ENCODE assay signal across 8 cellular contexts in the genomic region with DNA sequence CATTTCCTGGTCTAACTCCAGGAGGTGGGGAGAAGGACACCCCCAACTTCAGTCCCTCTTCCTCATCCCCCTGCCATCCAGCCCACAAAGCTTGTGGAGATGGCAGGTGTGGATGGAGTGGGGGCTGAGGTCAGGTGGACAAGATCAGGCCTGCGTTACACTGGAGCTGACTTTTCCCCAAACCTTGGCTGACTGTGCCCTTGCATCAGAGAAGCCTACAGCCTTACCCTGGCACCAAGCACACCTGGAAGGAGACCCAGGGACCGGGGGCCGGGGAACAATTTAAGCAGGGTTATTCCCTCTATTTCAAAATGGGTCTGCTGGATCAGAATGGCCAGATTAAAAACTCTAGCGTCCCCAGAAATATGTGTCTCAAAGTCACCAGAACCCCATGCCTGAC. TPM values are rescaled to one million over a fixed set of nuclear protein-coding genes. Genes with fewer than 3 reads are reported as not detected.
DNase-seq lines count a peak whose midpoint lies in the region; ATAC-seq, FAIRE-seq and TF ChIP-seq lines count a peak whose summit lies in the region.

No MANE protein-coding gene starts in this region.

- no peak for DNase-seq in heart left ventricle
- DNase-seq in cardiac septum (ENCODE audit: low spot score), result no peak
- DNase-seq in activated T-helper 2 cell treated with anti-CD3 and anti-CD28 coated beads, Interferon-gamma antibody, Interleukin-2, Interleukin-4, amounts not matched to agents 10 μg/mL and 5 μg/mL and 100 μg/mL, durations not matched to agents 14 hours and 24 hours and 36 hours (ENCODE audit: low spot score), result no peak
- DNase-seq in keratinocyte (ENCODE audit: low read depth, low spot score), result no peak
- DNase-seq in transverse colon, result no peak
- no peak for DNase-seq in SHP77 treated with DMSO at 0.1 percent for 48 hours (lab: John Stamatoyannopoulos, UW)
- DNase-seq in central memory CD4-positive, alpha-beta T cell, result no peak

- dilution Hi-C loops in keratinocyte (cut with MboI; ENCODE audit: extremely low pct_ligation_motif_present, low sequenced_read_pairs), result no loop called here

- H3K27me3 Mint-ChIP-seq in activated T-helper 2 cell treated with anti-CD3 and anti-CD28 coated beads, Interferon-gamma antibody, Interleukin-2, Interleukin-4, amounts not matched to agents 10 μg/mL and 5 μg/mL and 100 μg/mL, durations not matched to agents 14 hours and 24 hours and 36 hours (ENCODE audit: low read depth), result no peaks in the 10 kb centered on the region

- H4K20me1 ChIP-seq in keratinocyte (ENCODE audit: control insufficient read depth, extremely low read depth, insufficient read depth, low read length), result peaks cover 4% of the 10 kb centered on the region

- TF ChIP-seq EP300 in transverse colon (IDR thresholded peaks at IDR 0.05; ENCODE audit: low read depth), result no peak

- peak overlapping the region; percentile 82 for H3K4me2 ChIP-seq in keratinocyte (ENCODE audit: control insufficient read depth, extremely low read depth, insufficient read depth, low read depth, low read length)

- H3K9ac ChIP-seq in keratinocyte (ENCODE audit: control insufficient read depth, extremely low read depth, insufficient read depth, low read length), result peak overlapping the region; percentile 76

- peaks cover 3% of the 10 kb centered on the region for H3K36me3 Mint-ChIP-seq in activated T-helper 2 cell treated with anti-CD3 and anti-CD28 coated beads, Interferon-gamma antibody, Interleukin-2, Interleukin-4, amounts not matched to agents 10 μg/mL and 5 μg/mL and 100 μg/mL, durations not matched to agents 14 hours and 24 hours and 36 hours (ENCODE audit: low read depth)

- H3K9me1 ChIP-seq in keratinocyte (ENCODE audit: control insufficient read depth, extremely low read depth, insufficient read depth, low read length), result no peaks in the 10 kb centered on the region

- WGBS in heart left ventricle, 4 donors, result 73 to 90% (median 85%) methylated on average over 4 of the region's 4 CpGs
- 79% methylated on average over 4 of the region's 4 CpGs; no CpG with 5 or more reads in 1 of the 2 donors for WGBS in transverse colon (ENCODE audit: low coverage in 1 of 2), 2 donors

- H3K4me3 Mint-ChIP-seq in activated T-helper 2 cell treated with anti-CD3 and anti-CD28 coated beads, Interferon-gamma antibody, Interleukin-2, Interleukin-4, amounts not matched to agents 10 μg/mL and 5 μg/mL and 100 μg/mL, durations not matched to agents 14 hours and 24 hours and 36 hours (ENCODE audit: low read depth), result peak overlapping the region; percentile 60

- intact Hi-C loops in heart left ventricle (cut with DNase I) (loop anchor here (1.0 to 2.0 kb wide), 4 partner anchors 15 to 36 kb away; a partner anchor contains a TSS), cardiac septum (cut with DNase I) (loop anchor here (1.0 to 2.0 kb wide), 2 partner anchors 15 to 31 kb away; a partner anchor contains a TSS), transverse colon (cut with DNase I; ENCODE audit: low total_unique reads) (loop anchor here (2.0 kb wide), 1 partner anchor 31 kb away; no protein-coding TSS in a partner anchor)
- intact Hi-C loops in activated T-helper 2 cell treated with anti-CD3 and anti-CD28 coated beads, Interferon-gamma antibody, Interleukin-2, Interleukin-4, amounts not matched to agents 10 μg/mL and 5 μg/mL and 100 μg/mL, durations not matched to agents 14 hours and 24 hours and 36 hours (cut with micrococcal nuclease), result loop anchor here (1.0 kb wide), 1 partner anchor 31 kb away; no protein-coding TSS in a partner anchor

- ATAC-seq in heart left ventricle, result no peak
- no peak for ATAC-seq in GM21381 (IDR thresholded peaks at IDR 0.05; ENCODE audit: unreplicated experiment)

- H2AFZ ChIP-seq in keratinocyte (ENCODE audit: control insufficient read depth, low read length), result no peak overlapping the region

- no peak overlapping the region for H3K27ac Mint-ChIP-seq in activated T-helper 2 cell treated with anti-CD3 and anti-CD28 coated beads, Interferon-gamma antibody, Interleukin-2, Interleukin-4, amounts not matched to agents 10 μg/mL and 5 μg/mL and 100 μg/mL, durations not matched to agents 14 hours and 24 hours and 36 hours

- peaks cover 57% of the 10 kb centered on the region for H3K79me2 ChIP-seq in keratinocyte (ENCODE audit: control insufficient read depth, insufficient read depth, low read length)

- in situ Hi-C loops in transverse colon (cut with MboI; ENCODE audit: low pct_ligation_motif_present in 1 of 4, low pct_unique_long_range_greater_than_20kb in 1 of 4, low sequenced_read_pairs in 3 of 4), result no loop called here

- H3K27me3 ChIP-seq in heart left ventricle (no peaks in the 10 kb centered on the region), keratinocyte (ENCODE audit: control insufficient read depth, extremely low read depth, insufficient read depth, low read length) (no peaks in the 10 kb centered on the region), transverse colon (no peaks in the 10 kb centered on the region)

- H3K4me1 ChIP-seq in heart left ventricle, result peaks cover 7 to 72% (median 55%) of the 10 kb centered on the region in 12 donors
- peaks cover 36% of the 10 kb centered on the region for H3K4me1 ChIP-seq in keratinocyte (ENCODE audit: control insufficient read depth, extremely low read depth, insufficient read depth, low read length)
- peaks cover 22 to 55% (median 36%) of the 10 kb centered on the region in 4 donors for H3K4me1 ChIP-seq in transverse colon

- TF ChIP-seq POLR2A in heart left ventricle (IDR thresholded peaks at IDR 0.05) (no peak), transverse colon (IDR thresholded peaks at IDR 0.05) (no peak)

- H3K4me3 ChIP-seq in heart left ventricle (no peak overlapping the region), keratinocyte (ENCODE audit: control insufficient read depth in 2 of 3, extremely low read depth in 1 of 3, insufficient read depth in 2 of 3, low read depth in 1 of 3, low read length in 3 of 3) (peak overlapping the region in 1 of 3 experiments; percentile 86), transverse colon (no peak overlapping the region)

- no peaks in the 10 kb centered on the region for H3K9me3 ChIP-seq in heart left ventricle
- no peaks in the 10 kb centered on the region for H3K9me3 ChIP-seq in keratinocyte (ENCODE audit: control insufficient read depth, low read depth, low read length)
- no peaks in the 10 kb centered on the region for H3K9me3 ChIP-seq in transverse colon

- H3K27ac ChIP-seq in heart left ventricle (peak overlapping the region in 8 of 12 donors; percentile 22 to 94 (median 90)), keratinocyte (ENCODE audit: control insufficient read depth, insufficient read depth, low read length) (no peak overlapping the region), transverse colon (peak overlapping the region in 3 of 4 donors; percentile 63 to 89 (median 87))

- TF ChIP-seq CTCF in heart left ventricle (IDR thresholded peaks at IDR 0.05) (no peak), keratinocyte (optimal IDR thresholded peaks at IDR 0.05 in 1 of 3, IDR thresholded peaks at IDR 0.05 in 1 of 3, conservative IDR thresholded peaks at IDR 0.05 in 1 of 3; ENCODE audit: extremely low read depth in 1 of 3, insufficient read depth in 2 of 3, low read length in 3 of 3) (no peak), transverse colon (IDR thresholded peaks at IDR 0.05) (no peak)

- H3K36me3 ChIP-seq in heart left ventricle, result no peaks in the 10 kb centered on the region
- H3K36me3 ChIP-seq in keratinocyte (ENCODE audit: control insufficient read depth in 2 of 2, extremely low read depth in 1 of 2, insufficient read depth in 2 of 2, low read length in 2 of 2), result peaks cover 0 to 8% of the 10 kb centered on the region in 2 experiments
- no peaks in the 10 kb centered on the region for H3K36me3 ChIP-seq in transverse colon

- H3K9me3 Mint-ChIP-seq in activated T-helper 2 cell treated with anti-CD3 and anti-CD28 coated beads, Interferon-gamma antibody, Interleukin-2, Interleukin-4, amounts not matched to agents 10 μg/mL and 5 μg/mL and 100 μg/mL, durations not matched to agents 14 hours and 24 hours and 36 hours, result no peaks in the 10 kb centered on the region

- peaks cover 27% of the 10 kb centered on the region for H3K4me1 Mint-ChIP-seq in activated T-helper 2 cell treated with anti-CD3 and anti-CD28 coated beads, Interferon-gamma antibody, Interleukin-2, Interleukin-4, amounts not matched to agents 10 μg/mL and 5 μg/mL and 100 μg/mL, durations not matched to agents 14 hours and 24 hours and 36 hours (ENCODE audit: low read depth)

- no peak for FAIRE-seq in keratinocyte (lab: Jason Lieb, UNC)

RNA-seq across cellular contexts. Expression of a gene that starts 14.4 kb away (rescaled TPM):
- total RNA-seq in heart left ventricle (10 to 100 TPM; 13.5 to 59.7 (median 28.7) TPM), cardiac septum (48.3 TPM), transverse colon (10 to 100 TPM; 19.1 to 74.1 (median 21.3) TPM)
- polyA plus RNA-seq in heart left ventricle (10 to 100 TPM; 27.2 to 31.5 TPM), keratinocyte (10.6 to 21.4 TPM (median 15.8 TPM) in 3 replicates)
- 122 and 123 TPM in 2 replicates for total RNA-seq in activated T-helper 2 cell treated with anti-CD3 and anti-CD28 coated beads, Interferon-gamma antibody, Interleukin-2, Interleukin-4, amounts not matched to agents 10 μg/mL and 5 μg/mL and 100 μg/mL, durations not matched to agents 14 hours and 24 hours and 36 hours
- polyA plus RNA-seq in keratinocyte (2011; ENCODE audit: low read depth), result 17.1 TPM
- polyA plus RNA-seq in keratinocyte (2011; cell fraction: cytosol; rRNA removed), result 4.4 and 10.0 TPM in 2 replicates
- polyA plus RNA-seq in keratinocyte (2011; cell fraction: nucleus; rRNA removed), result 56.7 and 70.6 TPM in 2 replicates
- polyA plus RNA-seq in keratinocyte (2012; ENCODE audit: low replicate concordance), result 23.7 and 30.5 TPM in 2 replicates
- 24.1 to 62.9 TPM (median 26.8 TPM) in 3 replicates for polyA minus RNA-seq in keratinocyte
- 24.0 TPM for polyA minus RNA-seq in keratinocyte (2011; cell fraction: cytosol; rRNA and poly(A)+ RNA removed)
- 27.1 and 33.3 TPM in 2 replicates for polyA minus RNA-seq in keratinocyte (2011; cell fraction: nucleus; rRNA and poly(A)+ RNA removed)
